ENCODE assay signal across 8 cellular contexts in the genomic region with DNA sequence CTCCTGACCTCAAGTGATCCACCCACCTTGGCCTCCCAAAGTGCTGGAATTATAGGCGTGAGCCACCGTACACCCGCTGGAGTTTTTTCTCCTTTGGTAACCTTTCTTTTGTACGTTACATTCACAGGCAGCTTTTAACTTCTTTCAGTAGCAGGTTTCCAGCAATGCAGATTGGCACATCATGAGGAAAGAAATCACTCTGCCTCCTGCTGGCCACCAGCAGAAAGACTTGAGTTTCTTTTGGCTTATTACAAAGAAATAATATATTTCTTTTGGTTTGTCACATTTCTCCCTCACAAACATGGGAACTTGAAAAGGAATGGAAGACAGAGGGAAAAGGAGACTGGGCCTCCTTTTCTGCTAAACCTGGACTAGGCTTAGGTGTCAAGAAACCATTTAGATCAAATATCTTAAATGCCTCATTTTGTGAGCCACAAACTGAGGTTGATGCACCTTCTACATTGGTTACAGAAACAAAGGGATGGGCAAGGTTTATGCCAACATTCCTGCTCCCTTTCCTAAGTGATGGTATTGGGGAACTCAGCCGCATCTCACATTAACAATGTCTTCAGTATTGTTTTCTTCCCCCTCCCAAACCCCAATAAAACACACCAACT. TPM values are rescaled to one million over a fixed set of nuclear protein-coding genes. Genes with fewer than 3 reads are reported as not detected.
DNase-seq lines count a peak whose midpoint lies in the region; ATAC-seq, FAIRE-seq and TF ChIP-seq lines count a peak whose summit lies in the region.

No MANE protein-coding gene starts in this region.

- peaks cover 20% of the 10 kb centered on the region for H3K36me3 ChIP-seq in ACC112 (ENCODE audit: insufficient read depth, low read length)
- H3K36me3 ChIP-seq in small intestine (ENCODE audit: control insufficient read depth in 2 of 2, insufficient read depth in 2 of 2, low read length in 2 of 2), result peaks cover 7 to 21% of the 10 kb centered on the region in 2 donors

- no peaks in the 10 kb centered on the region for H3K9me3 Mint-ChIP-seq in activated naive CD8-positive, alpha-beta T cell treated with anti-CD3 and anti-CD28 coated beads, Interleukin-2, amount 10 ng/mL, durations not matched to agents 7 days and 5 days

- H3K4me1 ChIP-seq in ACC112 (ENCODE audit: control insufficient read depth, insufficient read depth, low read length, unreplicated experiment), result peaks cover 39% of the 10 kb centered on the region
- peaks cover 0 to 4% of the 10 kb centered on the region in 2 donors for H3K4me1 ChIP-seq in small intestine (ENCODE audit: control insufficient read depth in 2 of 2, insufficient read depth in 1 of 2, low read depth in 1 of 2, low read length in 1 of 2)

- H3K79me2 ChIP-seq in ACC112 (ENCODE audit: control insufficient read depth, insufficient read depth, low read length, unreplicated experiment), result peaks cover 8% of the 10 kb centered on the region

- H3K4me1 Mint-ChIP-seq in activated naive CD8-positive, alpha-beta T cell treated with anti-CD3 and anti-CD28 coated beads, Interleukin-2, amount 10 ng/mL, durations not matched to agents 7 days and 5 days, result peaks cover 34% of the 10 kb centered on the region

- peaks cover 40% of the 10 kb centered on the region for H3K36me3 Mint-ChIP-seq in activated naive CD8-positive, alpha-beta T cell treated with anti-CD3 and anti-CD28 coated beads, Interleukin-2, amount 10 ng/mL, durations not matched to agents 7 days and 5 days

- WGBS in small intestine, 3 donors, result 45 to 63% (median 46%) methylated on average over 5 of the region's 5 CpGs

- intact Hi-C loops in left ventricle myocardium superior (cut with micrococcal nuclease), result loop anchor here (5.0 kb wide), 2 partner anchors 44 to 59 kb away; partner anchors contain the start of gene MCL1

- H3K27me3 Mint-ChIP-seq in activated naive CD8-positive, alpha-beta T cell treated with anti-CD3 and anti-CD28 coated beads, Interleukin-2, amount 10 ng/mL, durations not matched to agents 7 days and 5 days, result no peaks in the 10 kb centered on the region

- H3K27me3 ChIP-seq in ACC112 (ENCODE audit: insufficient read depth, low read length) (no peaks in the 10 kb centered on the region), small intestine (ENCODE audit: control insufficient read depth in 2 of 2, insufficient read depth in 2 of 2, low read length in 2 of 2) (no peaks in the 10 kb centered on the region)

- CTCF ChIA-PET in RWPE1 (lab: Yijun Ruan, JAX), result interaction anchor here (0.6 kb wide), 1 partner anchor 10 kb away, joined by 7 read pairs; no protein-coding TSS in a partner anchor

- peak; percentile 73 for TF ChIP-seq CTCF in GM12873 (IDR thresholded peaks at IDR 0.05; ENCODE audit: insufficient read depth, low read depth, low read length, missing control alignments)
- peak; percentile 46 for TF ChIP-seq CTCF in RWPE1 (conservative IDR thresholded peaks at IDR 0.05; ENCODE audit: low read depth)

- peak overlapping the region; percentile 81 for H3K27ac Mint-ChIP-seq in activated naive CD8-positive, alpha-beta T cell treated with anti-CD3 and anti-CD28 coated beads, Interleukin-2, amount 10 ng/mL, durations not matched to agents 7 days and 5 days

- POLR2A ChIA-PET in RWPE1 (lab: Yijun Ruan, JAX; ENCODE audit: low non-redundant PET), result no interaction called here
- POLR2A ChIA-PET in activated naive CD8-positive, alpha-beta T cell treated with anti-CD3 and anti-CD28 coated beads, Interleukin-2, amount 10 ng/mL, durations not matched to agents 7 days and 5 days (lab: Charles Lee), result interaction anchor here (1.3 to 6.8 kb wide), 6 partner anchors 8 to 60 kb away, joined by 3 to 71 read pairs (median 14); partner anchors contain the start of genes ENSA and MCL1

- H3K4me3 Mint-ChIP-seq in activated naive CD8-positive, alpha-beta T cell treated with anti-CD3 and anti-CD28 coated beads, Interleukin-2, amount 10 ng/mL, durations not matched to agents 7 days and 5 days, result no peak overlapping the region

- no peak for FAIRE-seq in small intestine (lab: Jason Lieb, UNC)
- FAIRE-seq in frontal cortex (lab: Jason Lieb, UNC), result no peak

- no peak overlapping the region for H2AFZ ChIP-seq in ACC112 (ENCODE audit: low read length, unreplicated experiment)

- H3K27ac ChIP-seq in ACC112 (ENCODE audit: low read depth, low read length) (peak overlapping the region; percentile 88), RWPE1 (peak overlapping the region; percentile 69), small intestine (ENCODE audit: low read depth in 1 of 2, low read length in 1 of 2) (peak overlapping the region; percentile 30 to 74)

- DNase-seq in RWPE1 (ENCODE audit: low spot score), result no peak
- DNase-seq in activated naive CD8-positive, alpha-beta T cell treated with anti-CD3 and anti-CD28 coated beads, Interleukin-2, amount 10 ng/mL, durations not matched to agents 7 days and 5 days, result peak; percentile 52
- peak; percentile 53 for DNase-seq in left ventricle myocardium superior
- DNase-seq in small intestine, result peak; percentile 69
- no peak for DNase-seq in frontal cortex (ENCODE audit: low spot score in 2 of 2)

- ATAC-seq in activated naive CD8-positive, alpha-beta T cell treated with anti-CD3 and anti-CD28 coated beads, Interleukin-2, amount 10 ng/mL, durations not matched to agents 7 days and 5 days (ENCODE audit: low read depth), result peak; percentile 45
- ATAC-seq in left ventricle myocardium superior, result peak; percentile 18
- ATAC-seq in HG03039 (IDR thresholded peaks at IDR 0.05; ENCODE audit: unreplicated experiment), result no peak

- no peaks in the 10 kb centered on the region for H3K9me3 ChIP-seq in small intestine (ENCODE audit: control insufficient read depth, low read depth)

- H3K4me3 ChIP-seq in ACC112 (ENCODE audit: low read depth, low read length), result no peak overlapping the region
- no peak overlapping the region for H3K4me3 ChIP-seq in small intestine (ENCODE audit: low read depth in 1 of 2, low read length in 2 of 2)

RNA-seq across cellular contexts. Expression of gene ENSA, which starts 7.8 kb away (rescaled TPM):
- total RNA-seq in activated naive CD8-positive, alpha-beta T cell treated with anti-CD3 and anti-CD28 coated beads, Interleukin-2, amount 10 ng/mL, durations not matched to agents 7 days and 5 days, result 100 to 1,000 TPM; 161 to 172 TPM
- 126 TPM for total RNA-seq in left ventricle myocardium superior
- polyA plus RNA-seq in small intestine, result 100 to 1,000 TPM; 143 to 188 (median 160) TPM
- 112 TPM for total RNA-seq in frontal cortex

RNA-seq across cellular contexts. Expression of gene MCL1, which starts 42.2 kb away (rescaled TPM):
- total RNA-seq in activated naive CD8-positive, alpha-beta T cell treated with anti-CD3 and anti-CD28 coated beads, Interleukin-2, amount 10 ng/mL, durations not matched to agents 7 days and 5 days, result 100 to 1,000 TPM; 302 to 303 TPM
- total RNA-seq in left ventricle myocardium superior (93.5 TPM), frontal cortex (110 TPM)
- 100 to 1,000 TPM in 2 of 3 donors, 10 to 100 TPM in 1; 87.0 to 110 (median 101) TPM for polyA plus RNA-seq in small intestine

Comparison
In these comparisons a context has a peak if more than half of its experiments do, and no peak if none do; other contexts are left out.
1. DNase-seq: peak in activated naive CD8-positive, alpha-beta T cell treated with anti-CD3 and anti-CD28 coated beads, Interleukin-2, amount 10 ng/mL, durations not matched to agents 7 days and 5 days (single experiment), left ventricle myocardium superior (single experiment) and small intestine (single experiment); none in RWPE1 (single experiment) and frontal cortex (0 of 2).
2. Peak in every context shown above with its lines, with median percentiles within 50 percentile points of each other: H3K27ac ChIP-seq.